ENCODE assay signal across 11 cellular contexts in genomic region chr5:115419794-115420585, GRCh38.
A peak's percentile ranks its signal among the peaks of the same experiment; 100 is the strongest.
DNase-seq lines count a peak whose midpoint lies in the region; FAIRE-seq and TF ChIP-seq lines count a peak whose summit lies in the region.
"Had no signal": no experiment of that assay in that cellular context is flagged by ENCODE, and none has a peak within 500 bp of the region (broad histone marks: within the 10 kb centered on the region; RNA-seq: fewer than 3 reads in every experiment).

No MANE protein-coding gene starts in this region.

- H3K79me2 ChIP-seq in endothelial cell of umbilical vein (ENCODE audit: control insufficient read depth, insufficient read depth, low read length): no peaks in the 10 kb centered on the region

- H3K36me3 ChIP-seq in endothelial cell of umbilical vein (ENCODE audit: control insufficient read depth in 2 of 2, extremely low read depth in 1 of 2, insufficient read depth in 2 of 2, low read length in 2 of 2): no peaks in the 10 kb centered on the region
- H3K36me3 ChIP-seq: cardiac muscle cell had no signal

- POLR2A ChIA-PET in endothelial cell of umbilical vein (lab: Charles Lee): interaction anchor here (0.7 kb wide), 1 partner anchor 290 kb away, joined by 4 read pairs; no protein-coding TSS in a partner anchor

- H3K4me1 ChIP-seq in endothelial cell of umbilical vein (ENCODE audit: control insufficient read depth, extremely low read depth, insufficient read depth, low read length): peaks cover 34% of the 10 kb centered on the region

- no peaks in the 10 kb centered on the region for H3K9me1 ChIP-seq in endothelial cell of umbilical vein (replicated peaks; ENCODE audit: control insufficient read depth, extremely low read depth, insufficient read depth, low read length)

- H3K27ac ChIP-seq in endothelial cell of umbilical vein (ENCODE audit: insufficient read depth, low read depth, low read length): peak overlapping the region; percentile 56
- H3K27ac ChIP-seq: cardiac muscle cell had no signal

- peak overlapping the region; percentile 62 for H3K4me2 ChIP-seq in endothelial cell of umbilical vein (ENCODE audit: insufficient read depth, low read length)

- CTCF ChIA-PET in endothelial cell of umbilical vein (lab: Charles Lee): interaction anchor here (0.6 to 1.4 kb wide), 10 partner anchors 9 to 155 kb away, joined by 3 to 6 read pairs (median 4); partner anchors contain the start of gene FEM1C

- H3K4me3 ChIP-seq in endothelial cell of umbilical vein (replicated peaks in 1 of 3; ENCODE audit: insufficient read depth in 1 of 3, low read depth in 1 of 3, low read length in 3 of 3): no peak overlapping the region
- H3K4me3 ChIP-seq: cardiac muscle cell had no signal

- peak; percentile 90 for FAIRE-seq in endothelial cell of umbilical vein (lab: Jason Lieb, UNC)

- dilution Hi-C loops in endothelial cell of umbilical vein (cut with MboI; ENCODE audit: extremely low pct_ligation_motif_present, low sequenced_read_pairs): no loop called here

- peak; percentile 20 for TF ChIP-seq POLR2A in endothelial cell of umbilical vein (IDR thresholded peaks at IDR 0.05; ENCODE audit: low read depth, low read length)
- TF ChIP-seq POLR2A in erythroblast (IDR thresholded peaks at IDR 0.05; ENCODE audit: low read length): no peak

- no peak for TF ChIP-seq CTCF in endothelial cell of umbilical vein (IDR thresholded peaks at IDR 0.05; ENCODE audit: extremely low read depth in 1 of 2, insufficient read depth in 1 of 2, low read depth in 1 of 2, low read length in 2 of 2)

- DNase-seq in ELF-1 (ENCODE audit: low read depth, low spot score): peak; percentile 18
- DNase-seq in NOMO-1 treated with DMSO at 0.1 percent for 48 hours (lab: John Stamatoyannopoulos, UW; ENCODE audit: unreplicated experiment): peak; percentile 48
- DNase-seq in endothelial cell of umbilical vein (ENCODE audit: low read depth, low spot score): peak; percentile 83
- peak; percentile 88 for DNase-seq in non-pigmented ciliary epithelial cell (ENCODE audit: low read depth)
- DNase-seq in HuH-7.5 (ENCODE audit: low spot score): no peak
- DNase-seq in OCI-M2 (lab: John Stamatoyannopoulos, UW; ENCODE audit: unreplicated experiment): no peak
- no peak for DNase-seq in NCI-H1417 treated with DMSO at 0.1 percent for 48 hours (lab: John Stamatoyannopoulos, UW)
- DNase-seq in erythroblast (lab: John Stamatoyannopoulos, UW): no peak
- DNase-seq: left ventricle myocardium superior, NCI-H1105 treated with DMSO at 0.1 percent for 48 hours had no signal

- no peaks in the 10 kb centered on the region for H3K27me3 ChIP-seq in endothelial cell of umbilical vein (ENCODE audit: control insufficient read depth in 2 of 2, insufficient read depth in 2 of 2, low read length in 2 of 2)
- H3K27me3 ChIP-seq: cardiac muscle cell had no signal

- intact Hi-C loops in endothelial cell of umbilical vein (cut with micrococcal nuclease): loop anchor here (2.0 to 5.0 kb wide), 2 partner anchors 53 to 122 kb away; partner anchors contain the start of gene FEM1C

- H3K9ac ChIP-seq in endothelial cell of umbilical vein (replicated peaks; ENCODE audit: extremely low read depth, insufficient read depth, low read length): no peak overlapping the region

- H4K20me1 ChIP-seq in endothelial cell of umbilical vein (replicated peaks; ENCODE audit: control insufficient read depth, extremely low read depth, insufficient read depth, low read length): no peaks in the 10 kb centered on the region

- H3K9me3 ChIP-seq in endothelial cell of umbilical vein (replicated peaks; ENCODE audit: control insufficient read depth, insufficient read depth, low read length): no peaks in the 10 kb centered on the region

- peak overlapping the region; percentile 37 for H2AFZ ChIP-seq in endothelial cell of umbilical vein (ENCODE audit: low read depth, low read length)

- BruUV-seq in endothelial cell of umbilical vein (replicated peaks; lab: Mats Ljungman, UMichigan): no TSS peak

TF ChIP-seq in endothelial cell of umbilical vein, 7 proteins besides CTCF, POLR2A, EP300 and RAD21:
- TF ChIP-seq MYC (IDR thresholded peaks at IDR 0.05; ENCODE audit: low read depth, low read length) (no peak), MAX (IDR thresholded peaks at IDR 0.05; ENCODE audit: insufficient read depth, insufficient read length) (peak; percentile 60), FOS (IDR thresholded peaks at IDR 0.05; ENCODE audit: borderline replicate concordance, insufficient read depth, low read length) (peak; percentile 88), EZH2 (IDR thresholded peaks at IDR 0.05; ENCODE audit: borderline replicate concordance, low read depth, low read length, severe bottlenecking) (no peak), JUN (IDR thresholded peaks at IDR 0.05; ENCODE audit: borderline replicate concordance, insufficient read depth, insufficient read length, low read depth) (peak; percentile 85), POLR2AphosphoS5 (IDR thresholded peaks at IDR 0.05; ENCODE audit: insufficient read depth, low read depth, low read length) (peak; percentile 40)

Comparison
In these comparisons a context has a peak if more than half of its experiments do, and no peak if none do; other contexts are left out.
1. DNase-seq: peak in ELF-1 (single experiment), NOMO-1 treated with DMSO at 0.1 percent for 48 hours (single experiment), endothelial cell of umbilical vein (single experiment) and non-pigmented ciliary epithelial cell (single experiment); none in HuH-7.5 (single experiment), OCI-M2 (single experiment), NCI-H1417 treated with DMSO at 0.1 percent for 48 hours (single experiment) and erythroblast (0 of 2).